ENCODE assay signal across 1 cellular context in the genomic region with DNA sequence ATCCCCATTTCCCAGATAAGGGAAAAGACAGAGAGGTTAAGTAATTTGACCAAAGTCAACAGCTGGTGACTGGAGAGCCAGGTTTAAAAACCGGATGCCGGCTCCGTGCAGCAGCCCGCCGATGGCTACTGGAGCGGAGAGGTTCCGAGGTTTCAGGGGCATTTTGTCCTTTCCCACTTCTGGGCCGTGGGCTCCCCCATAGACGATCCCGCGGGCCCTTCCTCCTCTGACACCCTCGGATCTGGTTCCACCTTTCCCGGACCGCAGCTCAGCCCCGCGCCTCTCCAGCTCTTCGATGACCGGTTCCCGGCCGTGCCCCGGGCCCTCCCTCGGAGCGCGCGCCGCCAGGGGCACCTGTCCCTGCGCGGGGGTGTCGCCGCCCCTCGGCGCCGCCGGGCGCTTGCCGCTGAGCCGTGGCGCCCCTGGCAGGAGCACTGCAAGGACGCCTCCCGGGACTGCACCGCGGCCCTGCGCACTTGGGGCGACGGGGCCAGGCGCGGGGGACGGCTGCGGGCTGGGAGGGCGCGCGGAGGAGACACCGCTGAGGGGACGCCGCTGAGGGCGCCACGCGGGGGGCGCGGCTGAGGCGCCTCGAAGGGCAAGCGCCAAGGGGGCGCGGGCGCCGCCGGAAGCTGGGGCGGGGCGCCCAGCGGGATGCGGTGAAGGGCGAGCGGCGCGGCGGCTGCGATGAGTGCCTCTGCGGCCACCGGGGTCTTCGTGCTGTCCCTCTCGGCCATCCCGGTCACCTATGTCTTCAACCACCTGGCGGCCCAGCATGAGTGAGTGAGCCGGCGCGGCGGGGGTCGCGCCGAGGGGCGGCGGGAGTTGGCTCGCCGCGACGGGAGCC.
TF ChIP-seq lines count a peak whose summit lies in the region.

Gene TM6SF1, plus strand, starts transcription at position 652 of the 847 bp plus-strand sequence. Its CDS starts 36 bp downstream, at position 688.

TF ChIP-seq in HEK293, 187 proteins besides CTCF, POLR2A, EP300 and RAD21 (continued from another document):
- TF ChIP-seq PRDM10 (tag by site-specific recombination; IDR thresholded peaks at IDR 0.05) (no peak), SALL2 (tag by site-specific recombination; IDR thresholded peaks at IDR 0.05; ENCODE audit: borderline replicate concordance) (no peak), ZNF664 (tag by site-specific recombination; IDR thresholded peaks at IDR 0.05) (no peak), ZNF19 (tag by site-specific recombination; IDR thresholded peaks at IDR 0.05; ENCODE audit: low read depth) (no peak), HOXD13 (CRISPR knock-in tag; IDR thresholded peaks at IDR 0.05; ENCODE audit: borderline replicate concordance) (no peak), YY2 (tag by site-specific recombination; IDR thresholded peaks at IDR 0.05) (no peak), ZIC2 (tag by site-specific recombination; IDR thresholded peaks at IDR 0.05) (peak; percentile 42), ZNF658 (tag by site-specific recombination; IDR thresholded peaks at IDR 0.05) (no peak), ZSCAN5A (tag by site-specific recombination; IDR thresholded peaks at IDR 0.05) (no peak), ZNF174 (tag by site-specific recombination; IDR thresholded peaks at IDR 0.05) (no peak), ZNF354C (tag by site-specific recombination; IDR thresholded peaks at IDR 0.05; ENCODE audit: borderline replicate concordance, low read depth) (no peak), ZNF211 (tag by site-specific recombination; IDR thresholded peaks at IDR 0.05; ENCODE audit: low read depth) (no peak), ZNF670 (tag by site-specific recombination; IDR thresholded peaks at IDR 0.05; ENCODE audit: low read depth) (no peak), ZNF530 (tag by site-specific recombination; IDR thresholded peaks at IDR 0.05; ENCODE audit: low read depth) (no peak), ZBTB1 (tag by site-specific recombination; IDR thresholded peaks at IDR 0.05) (no peak), BCL6B (tag by site-specific recombination; IDR thresholded peaks at IDR 0.05) (no peak), ZBTB20 (tag by site-specific recombination; IDR thresholded peaks at IDR 0.05) (peak; percentile 66; the same call in 1 of the 2 replicates), ZNF514 (tag by site-specific recombination; IDR thresholded peaks at IDR 0.05) (no peak), ZNF394 (tag by site-specific recombination; IDR thresholded peaks at IDR 0.05; ENCODE audit: borderline replicate concordance) (no peak), ZNF600 (tag by site-specific recombination; IDR thresholded peaks at IDR 0.05) (no peak), KLF16 (tag by site-specific recombination; IDR thresholded peaks at IDR 0.05) (0 out of 2 replicates have a peak, but pooled peaks have one; percentile 21), ZBTB8A (tag by site-specific recombination; IDR thresholded peaks at IDR 0.05) (peak; percentile 43; the same call in 1 of the 2 replicates), SCRT1 (tag by site-specific recombination; IDR thresholded peaks at IDR 0.05; ENCODE audit: borderline replicate concordance) (no peak), EGR2 (tag by site-specific recombination; IDR thresholded peaks at IDR 0.05; ENCODE audit: low read depth) (no peak), ZNF561 (tag by site-specific recombination; IDR thresholded peaks at IDR 0.05; ENCODE audit: borderline replicate concordance) (no peak), ZNF416 (tag by site-specific recombination; IDR thresholded peaks at IDR 0.05) (no peak), KLF9 (tag by site-specific recombination; IDR thresholded peaks at IDR 0.05; ENCODE audit: low read depth) (no peak)
- TF ChIP-seq, protein P1, sequence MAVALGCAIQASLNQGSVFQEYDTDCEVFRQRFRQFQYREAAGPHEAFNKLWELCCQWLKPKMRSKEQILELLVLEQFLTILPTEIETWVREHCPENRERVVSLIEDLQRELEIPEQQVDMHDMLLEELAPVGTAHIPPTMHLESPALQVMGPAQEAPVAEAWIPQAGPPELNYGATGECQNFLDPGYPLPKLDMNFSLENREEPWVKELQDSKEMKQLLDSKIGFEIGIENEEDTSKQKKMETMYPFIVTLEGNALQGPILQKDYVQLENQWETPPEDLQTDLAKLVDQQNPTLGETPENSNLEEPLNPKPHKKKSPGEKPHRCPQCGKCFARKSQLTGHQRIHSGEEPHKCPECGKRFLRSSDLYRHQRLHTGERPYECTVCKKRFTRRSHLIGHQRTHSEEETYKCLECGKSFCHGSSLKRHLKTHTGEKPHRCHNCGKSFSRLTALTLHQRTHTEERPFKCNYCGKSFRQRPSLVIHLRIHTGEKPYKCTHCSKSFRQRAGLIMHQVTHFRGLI (tag by site-specific recombination; IDR thresholded peaks at IDR 0.05), result no peak
- TF ChIP-seq, protein P2, sequence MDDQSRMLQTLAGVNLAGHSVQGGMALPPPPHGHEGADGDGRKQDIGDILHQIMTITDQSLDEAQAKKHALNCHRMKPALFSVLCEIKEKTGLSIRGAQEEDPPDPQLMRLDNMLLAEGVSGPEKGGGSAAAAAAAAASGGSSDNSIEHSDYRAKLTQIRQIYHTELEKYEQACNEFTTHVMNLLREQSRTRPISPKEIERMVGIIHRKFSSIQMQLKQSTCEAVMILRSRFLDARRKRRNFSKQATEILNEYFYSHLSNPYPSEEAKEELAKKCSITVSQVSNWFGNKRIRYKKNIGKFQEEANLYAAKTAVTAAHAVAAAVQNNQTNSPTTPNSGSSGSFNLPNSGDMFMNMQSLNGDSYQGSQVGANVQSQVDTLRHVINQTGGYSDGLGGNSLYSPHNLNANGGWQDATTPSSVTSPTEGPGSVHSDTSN (CRISPR knock-in tag; IDR thresholded peaks at IDR 0.05), result peak; percentile 71
